Comparison of ENCODE assay signal across 20 cellular contexts in the genomic region with DNA sequence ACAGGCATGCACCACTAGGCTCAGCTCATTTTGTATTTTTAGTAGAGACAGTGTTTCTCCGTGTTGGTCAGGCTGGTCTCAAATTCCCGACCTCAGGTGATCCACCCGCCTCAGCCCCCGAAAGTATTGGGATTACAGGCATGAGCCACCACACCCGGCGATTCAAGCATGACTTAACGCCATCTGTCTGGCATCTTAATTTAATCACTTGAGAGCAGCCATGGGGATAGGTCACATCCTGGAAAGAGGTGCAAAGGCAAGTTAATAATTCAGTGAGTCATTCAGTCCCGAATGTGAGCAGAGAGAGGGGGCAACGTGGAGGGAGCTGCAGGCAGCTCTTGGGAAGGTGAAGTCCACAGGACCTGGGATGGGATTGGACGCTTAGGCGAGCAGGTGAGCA. TPM values are rescaled to one million over a fixed set of nuclear protein-coding genes. Genes with fewer than 3 reads are reported as not detected.
"Had no signal": no experiment of that assay in that cellular context is flagged by ENCODE, and none has a peak within 500 bp of the region (broad histone marks: within the 10 kb centered on the region; RNA-seq: fewer than 3 reads in every experiment).

No MANE protein-coding gene starts in this region.

- DNase-seq: colonic mucosa; dermis blood vessel endothelial cell; endodermal cell; foreskin melanocyte; head of caudate nucleus; kidney; left colon; mesendoderm; naive thymus-derived CD4-positive, alpha-beta T cell; nephron progenitor cell; small intestine; stimulated activated CD4-positive, alpha-beta T cell treated with anti-CD3 and anti-CD28 coated beads, Interleukin-12 subunit alpha, Interleukin-12 subunit beta, amount 100 ng/mL, for 4 hours; stimulated activated naive CD4-positive, alpha-beta T cell treated with Interleukin-2 at 50 U/mL for 16 hours had no signal

- H3K36me3 Mint-ChIP-seq: type B pancreatic cell had no signal

- H3K4me3 ChIP-seq: colonic mucosa, hepatocyte had no signal

- H3K27ac ChIP-seq: colonic mucosa, hepatocyte, parathyroid adenoma had no signal

- H3K27ac Mint-ChIP-seq: endodermal cell; naive thymus-derived CD4-positive, alpha-beta T cell; nephron progenitor cell; type B pancreatic cell had no signal

- H3K9me3 ChIP-seq: colonic mucosa had no signal

- H3K9me3 Mint-ChIP-seq: type B pancreatic cell had no signal

- H3K27me3 Mint-ChIP-seq: type B pancreatic cell had no signal

- H3K4me2 ChIP-seq: hepatocyte had no signal

- H3K36me3 ChIP-seq: colonic mucosa had no signal

- H3K4me3 Mint-ChIP-seq: endodermal cell; naive thymus-derived CD4-positive, alpha-beta T cell; nephron progenitor cell; type B pancreatic cell had no signal

- H3K79me2 ChIP-seq: hepatocyte, parathyroid adenoma had no signal

- H3K4me1 ChIP-seq: colonic mucosa, parathyroid adenoma had no signal

- H3K27me3 ChIP-seq: colonic mucosa, hepatocyte had no signal

- H3K9ac ChIP-seq: parathyroid adenoma had no signal

- H2AFZ ChIP-seq: hepatocyte, parathyroid adenoma had no signal

- ATAC-seq: left colon; naive thymus-derived CD4-positive, alpha-beta T cell had no signal

- H3K4me1 Mint-ChIP-seq: endodermal cell, nephron progenitor cell had no signal

RNA-seq across cellular contexts. Expression of gene USP29, which starts 31.7 kb away (rescaled TPM):
- total RNA-seq: colonic mucosa; dermis blood vessel endothelial cell; endodermal cell; hepatocyte; kidney; left colon; lung microvascular endothelial cell; naive thymus-derived CD4-positive, alpha-beta T cell; pulmonary artery endothelial cell had no signal

RNA-seq across cellular contexts. Expression of gene ZIM3, which starts 56.9 kb away (rescaled TPM):
- total RNA-seq: colonic mucosa; dermis blood vessel endothelial cell; endodermal cell; hepatocyte; kidney; left colon; liver; lung microvascular endothelial cell; naive thymus-derived CD4-positive, alpha-beta T cell; omental fat pad; pulmonary artery endothelial cell had no signal
